8 cellular contexts compared by ENCODE assay signal in the genomic region with DNA sequence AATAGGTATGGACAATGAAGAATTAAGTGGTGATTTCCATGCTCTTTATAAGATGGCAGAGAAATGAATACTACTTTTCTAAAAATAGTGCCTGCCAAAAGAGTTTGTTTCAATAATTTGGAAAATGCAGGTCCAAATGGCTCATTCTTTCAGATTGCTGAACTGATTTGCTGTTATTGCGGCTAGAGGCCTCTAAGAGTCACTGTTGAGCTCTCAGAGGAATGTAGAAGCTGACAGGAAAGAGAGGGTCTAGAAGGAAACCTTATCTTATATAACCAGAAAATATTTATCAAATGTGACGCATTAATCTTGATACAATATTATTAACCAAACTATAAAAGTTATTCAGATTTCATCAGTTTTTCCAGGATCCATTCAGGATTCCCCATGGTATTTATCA.
DNase-seq lines count a peak whose midpoint lies in the region; ATAC-seq, FAIRE-seq and TF ChIP-seq lines count a peak whose summit lies in the region.

No MANE protein-coding gene starts in this region.

- H3K27me3 ChIP-seq in NT2/D1 (ENCODE audit: insufficient read depth, insufficient read length) (no peaks in the 10 kb centered on the region), fibroblast of lung (ENCODE audit: control insufficient read depth, insufficient read depth, low read length) (no peaks in the 10 kb centered on the region), upper lobe of left lung (no peaks in the 10 kb centered on the region)

- H3K36me3 ChIP-seq in NT2/D1 (ENCODE audit: insufficient read depth, insufficient read length, low read length), result no peaks in the 10 kb centered on the region
- H3K36me3 ChIP-seq in fibroblast of lung (ENCODE audit: control insufficient read depth, insufficient read depth, low read length), result no peaks in the 10 kb centered on the region
- H3K36me3 ChIP-seq in upper lobe of left lung, result no peaks in the 10 kb centered on the region

- POLR2A ChIA-PET in A549 (lab: Yijun Ruan, JAX), result no interaction called here

- CTCF ChIA-PET in A549 (lab: Yijun Ruan, JAX), result interaction anchor here (0.8 to 2.3 kb wide), 4 partner anchors 31 to 116 kb away, joined by 3 to 7 read pairs (median 5); no protein-coding TSS in a partner anchor

- FAIRE-seq in A549 (lab: Jason Lieb, UNC), result peak; percentile 67

- no peak overlapping the region for H3K27ac ChIP-seq in A549
- H3K27ac ChIP-seq in fibroblast of lung (ENCODE audit: insufficient read depth, low read length), result no peak overlapping the region
- no peak overlapping the region for H3K27ac ChIP-seq in upper lobe of left lung

- TF ChIP-seq POLR2A in A549 (IDR thresholded peaks at IDR 0.05; ENCODE audit: low read length), result no peak
- TF ChIP-seq POLR2A in upper lobe of left lung (IDR thresholded peaks at IDR 0.05), result no peak

- DNase-seq in A549 (ENCODE audit: low read depth in 1 of 2, low spot score in 1 of 2), result peak; percentile 3 to 11
- no peak for DNase-seq in GM10266 (ENCODE audit: extremely low spot score)
- peak; percentile 6 for DNase-seq in NT2/D1 (ENCODE audit: low read depth, low spot score)
- peak in 1 of 2 donors; percentile 7 for DNase-seq in fibroblast of lung (ENCODE audit: low read depth in 2 of 2)
- no peak for DNase-seq in upper lobe of left lung
- no peak for DNase-seq in COLO668 (lab: John Stamatoyannopoulos, UW; ENCODE audit: unreplicated experiment)
- no peak for DNase-seq in C1 segment of cervical spinal cord (lab: John Stamatoyannopoulos, UW)

- TF ChIP-seq EP300 in A549 (IDR thresholded peaks at IDR 0.05) (no peak), upper lobe of left lung (IDR thresholded peaks at IDR 0.05) (no peak)

- H3K4me3 ChIP-seq in A549, result no peak overlapping the region
- no peak overlapping the region for H3K4me3 ChIP-seq in NT2/D1 (ENCODE audit: insufficient read length, low read depth)
- no peak overlapping the region for H3K4me3 ChIP-seq in fibroblast of lung (replicated peaks in 1 of 4; ENCODE audit: control extremely low read depth in 1 of 4, insufficient read depth in 1 of 4, low read depth in 3 of 4, low read length in 4 of 4)
- no peak overlapping the region for H3K4me3 ChIP-seq in upper lobe of left lung

- no peak overlapping the region for H3K4me2 ChIP-seq in A549
- no peak overlapping the region for H3K4me2 ChIP-seq in fibroblast of lung (ENCODE audit: extremely low read depth, insufficient read depth, low read length)

- no peaks in the 10 kb centered on the region for H4K20me1 ChIP-seq in fibroblast of lung (ENCODE audit: control insufficient read depth, extremely low read depth, insufficient read depth, low read length)

- H3K9me3 ChIP-seq in A549 (no peaks in the 10 kb centered on the region), NT2/D1 (ENCODE audit: insufficient read depth, low read length) (no peaks in the 10 kb centered on the region), fibroblast of lung (ENCODE audit: control insufficient read depth, insufficient read depth, low read depth, low read length) (no peaks in the 10 kb centered on the region), upper lobe of left lung (no peaks in the 10 kb centered on the region)

- TF ChIP-seq RAD21 in A549 (conservative IDR thresholded peaks at IDR 0.05 in 1 of 2, IDR thresholded peaks at IDR 0.05 in 1 of 2), result peak in 1 of 2 experiments; percentile 36; a peak in 2 of 5 replicates

- 0% methylated on average over 2 of the region's 2 CpGs for WGBS in A549 (ENCODE audit: missing lambda C conversion rate)
- 5 to 10% methylated on average over 2 of the region's 2 CpGs for WGBS in upper lobe of left lung, 2 donors

- ATAC-seq in A549 (peak in 1 of 2 experiments; percentile 60; a peak in 1 of 6 replicates), upper lobe of left lung (ENCODE audit: low FRiP score in 2 of 2) (no peak), HG02970 (IDR thresholded peaks at IDR 0.05; ENCODE audit: low FRiP score, unreplicated experiment) (no peak)

- H3K9ac ChIP-seq in NT2/D1 (ENCODE audit: insufficient read length, low read depth) (no peak overlapping the region), fibroblast of lung (ENCODE audit: insufficient read depth, low read length) (no peak overlapping the region)

- H3K4me1 ChIP-seq in A549 (no peaks in the 10 kb centered on the region), NT2/D1 (ENCODE audit: insufficient read depth, insufficient read length) (no peaks in the 10 kb centered on the region), fibroblast of lung (ENCODE audit: control insufficient read depth, extremely low read depth, insufficient read depth, low read length) (no peaks in the 10 kb centered on the region), upper lobe of left lung (no peaks in the 10 kb centered on the region)

- peak; percentile 34; the same call in 2 of the 3 replicates for TF ChIP-seq CTCF in A549 (IDR thresholded peaks at IDR 0.05)
- peak; percentile 53 for TF ChIP-seq CTCF in GM10266 (IDR thresholded peaks at IDR 0.05; ENCODE audit: control insufficient read depth, insufficient read depth, low read depth, missing control alignments)
- peak; percentile 41 to 57 for TF ChIP-seq CTCF in fibroblast of lung (conservative IDR thresholded peaks at IDR 0.05 in 1 of 2, IDR thresholded peaks at IDR 0.05 in 1 of 2; ENCODE audit: low read depth in 1 of 2, low read length in 2 of 2)
- TF ChIP-seq CTCF in upper lobe of left lung (IDR thresholded peaks at IDR 0.05), result peak in 4 of 6 experiments; percentile 12 to 36 (median 23)

- no peaks in the 10 kb centered on the region for H3K79me2 ChIP-seq in fibroblast of lung (ENCODE audit: control insufficient read depth, insufficient read depth, low read length)

- no peak overlapping the region for H2AFZ ChIP-seq in fibroblast of lung (ENCODE audit: low read length)

TF ChIP-seq in A549, 52 proteins besides CTCF, POLR2A, EP300 and RAD21:
- TF ChIP-seq E2F6 (IDR thresholded peaks at IDR 0.05; ENCODE audit: borderline replicate concordance, low read depth), result no peak
- no peak for TF ChIP-seq CHD4 (IDR thresholded peaks at IDR 0.05; ENCODE audit: borderline replicate concordance)
- no peak for TF ChIP-seq FOSB (CRISPR knock-in tag; IDR thresholded peaks at IDR 0.05)
- no peak for TF ChIP-seq HOXB5 (CRISPR knock-in tag; IDR thresholded peaks at IDR 0.05)
- no peak for TF ChIP-seq NR3C1 (IDR thresholded peaks at IDR 0.05)
- TF ChIP-seq, protein P1, sequence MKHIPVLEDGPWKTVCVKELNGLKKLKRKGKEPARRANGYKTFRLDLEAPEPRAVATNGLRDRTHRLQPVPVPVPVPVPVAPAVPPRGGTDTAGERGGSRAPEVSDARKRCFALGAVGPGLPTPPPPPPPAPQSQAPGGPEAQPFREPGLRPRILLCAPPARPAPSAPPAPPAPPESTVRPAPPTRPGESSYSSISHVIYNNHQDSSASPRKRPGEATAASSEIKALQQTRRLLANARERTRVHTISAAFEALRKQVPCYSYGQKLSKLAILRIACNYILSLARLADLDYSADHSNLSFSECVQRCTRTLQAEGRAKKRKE (CRISPR knock-in tag; IDR thresholded peaks at IDR 0.05; ENCODE audit: low read depth), result no peak
- TF ChIP-seq USF2 (IDR thresholded peaks at IDR 0.05), result no peak
- TF ChIP-seq HOXB13 (CRISPR knock-in tag; IDR thresholded peaks at IDR 0.05; ENCODE audit: low read depth), result no peak

Comparison
In these comparisons a context has a peak if more than half of its experiments do, and no peak if none do; other contexts are left out.
1. DNase-seq: peak in A549 (2 of 2) and NT2/D1 (single experiment); none in GM10266 (single experiment), upper lobe of left lung (0 of 2), COLO668 (single experiment) and C1 segment of cervical spinal cord (0 of 14).
2. Peak in every context shown above with its lines, with median percentiles within 50 percentile points of each other: CTCF ChIP-seq.